In genomic region chr11:117443269-117444186, GRCh38 we compare ENCODE assay signal across 8 cellular contexts.
DNase-seq lines count a peak whose midpoint lies in the region; ATAC-seq and TF ChIP-seq lines count a peak whose summit lies in the region.

No MANE protein-coding gene starts in this region.

- 26 to 30% methylated on average over 36 to 38 of the region's 38 CpGs for WGBS in GM23248 (ENCODE audit: low coverage in 1 of 2, low lambda C conversion rate in 2 of 2, missing lambda C conversion rate in 2 of 2), 2 experiments
- WGBS in esophagus muscularis mucosa, result 66% methylated on average over 16 of the region's 38 CpGs

- no peak overlapping the region for H3K4me3 Mint-ChIP-seq in neural progenitor cell

- H4K20me1 ChIP-seq in GM23248 (ENCODE audit: insufficient read depth) (no peaks in the 10 kb centered on the region), OCI-LY3 (ENCODE audit: insufficient read depth, low read length) (no peaks in the 10 kb centered on the region), neural progenitor cell (ENCODE audit: low read depth) (no peaks in the 10 kb centered on the region)

- no peaks in the 10 kb centered on the region for H3F3A ChIP-seq in GM23248 (ENCODE audit: insufficient read depth)
- peaks cover 4% of the 10 kb centered on the region for H3F3A ChIP-seq in neural progenitor cell (ENCODE audit: low read depth)

- no peaks in the 10 kb centered on the region for H3K9me3 Mint-ChIP-seq in neural progenitor cell

- H3K4me3 ChIP-seq in GM23248 (no peak overlapping the region), OCI-LY3 (ENCODE audit: low read length) (no peak overlapping the region), esophagus muscularis mucosa (peak overlapping the region in 1 of 4 donors; percentile 8), neural progenitor cell (peak overlapping the region; percentile 29)

- H3K9ac ChIP-seq in GM23248 (no peak overlapping the region), OCI-LY3 (ENCODE audit: low read length) (no peak overlapping the region), neural progenitor cell (no peak overlapping the region)

- peaks cover 35% of the 10 kb centered on the region for H3K27me3 Mint-ChIP-seq in neural progenitor cell (ENCODE audit: insufficient read depth, low read depth)

- peaks cover 35% of the 10 kb centered on the region for H3K4me1 Mint-ChIP-seq in neural progenitor cell

- H3K27me3 ChIP-seq in GM23248 (replicated peaks; ENCODE audit: insufficient read depth), result peaks cover 50% of the 10 kb centered on the region
- H3K27me3 ChIP-seq in OCI-LY3 (ENCODE audit: low read depth, low read length), result no peaks in the 10 kb centered on the region
- H3K27me3 ChIP-seq in esophagus muscularis mucosa, result peaks cover 0 to 37% (median 4%) of the 10 kb centered on the region in 4 donors
- H3K27me3 ChIP-seq in neural progenitor cell, result peaks cover 24% of the 10 kb centered on the region

- H3K36me3 ChIP-seq in GM23248 (ENCODE audit: low read depth), result no peaks in the 10 kb centered on the region
- no peaks in the 10 kb centered on the region for H3K36me3 ChIP-seq in OCI-LY3 (replicated peaks; ENCODE audit: low read depth, low read length)
- H3K36me3 ChIP-seq in esophagus muscularis mucosa, result no peaks in the 10 kb centered on the region
- H3K36me3 ChIP-seq in neural progenitor cell, result no peaks in the 10 kb centered on the region

- no peak for TF ChIP-seq POLR2A in esophagus muscularis mucosa (IDR thresholded peaks at IDR 0.05; ENCODE audit: low read depth)

- H3K79me2 ChIP-seq in GM23248 (ENCODE audit: insufficient read depth) (no peaks in the 10 kb centered on the region), OCI-LY3 (ENCODE audit: low read length) (no peaks in the 10 kb centered on the region), neural progenitor cell (ENCODE audit: low read depth) (no peaks in the 10 kb centered on the region)

- TF ChIP-seq CTCF in OCI-LY3 (IDR thresholded peaks at IDR 0.05; ENCODE audit: low read depth, low read length) (peak; percentile 50), esophagus muscularis mucosa (IDR thresholded peaks at IDR 0.05) (peak; percentile 32 to 57 (median 46)), neural progenitor cell (IDR thresholded peaks at IDR 0.05) (peak; percentile 78)

- no peak overlapping the region for H3K27ac Mint-ChIP-seq in neural progenitor cell

- intact Hi-C loops in esophagus muscularis mucosa (cut with DNase I), result loop anchor here (5.0 kb wide), 1 partner anchor 374 kb away; no protein-coding TSS in a partner anchor

- no peaks in the 10 kb centered on the region for H3K36me3 Mint-ChIP-seq in neural progenitor cell

- no peaks in the 10 kb centered on the region for H3K9me2 ChIP-seq in GM23248 (ENCODE audit: insufficient read depth)

- TF ChIP-seq EP300 in esophagus muscularis mucosa (IDR thresholded peaks at IDR 0.05), result no peak

- DNase-seq in C1 segment of cervical spinal cord (lab: John Stamatoyannopoulos, UW) (peak in 10 of 14 donors; percentile 13 to 64 (median 36)), GM23248 (peak; percentile 70), esophagus muscularis mucosa (ENCODE audit: extremely low spot score) (no peak), neural progenitor cell (ENCODE audit: low spot score) (peak; percentile 88)

- ATAC-seq in HG03565 (IDR thresholded peaks at IDR 0.05; ENCODE audit: unreplicated experiment) (no peak), HG02588 (IDR thresholded peaks at IDR 0.05; ENCODE audit: unreplicated experiment) (no peak), HG02885 (IDR thresholded peaks at IDR 0.05; ENCODE audit: poor library complexity, unreplicated experiment) (no peak)

- H3K4me1 ChIP-seq in GM23248 (ENCODE audit: insufficient read depth), result no peaks in the 10 kb centered on the region
- H3K4me1 ChIP-seq in OCI-LY3 (ENCODE audit: low read length), result peaks cover 6% of the 10 kb centered on the region; the same call in 1 of the 2 replicates
- peaks cover 0 to 8% (median 5%) of the 10 kb centered on the region in 4 donors for H3K4me1 ChIP-seq in esophagus muscularis mucosa
- peaks cover 5% of the 10 kb centered on the region for H3K4me1 ChIP-seq in neural progenitor cell

- in situ Hi-C loops in GM23248 (cut with MboI), result no loop called here

- H3K4me2 ChIP-seq in GM23248 (ENCODE audit: unreplicated experiment) (peak overlapping the region; percentile 7), OCI-LY3 (ENCODE audit: low read length) (no peak overlapping the region), neural progenitor cell (peak overlapping the region; percentile 64)

- no peaks in the 10 kb centered on the region for H3K9me3 ChIP-seq in GM23248 (ENCODE audit: low read depth)
- no peaks in the 10 kb centered on the region for H3K9me3 ChIP-seq in OCI-LY3 (ENCODE audit: insufficient read depth, low read length)
- no peaks in the 10 kb centered on the region for H3K9me3 ChIP-seq in esophagus muscularis mucosa
- no peaks in the 10 kb centered on the region for H3K9me3 ChIP-seq in neural progenitor cell (ENCODE audit: low read depth)

- no peak overlapping the region for H2AFZ ChIP-seq in GM23248
- no peak overlapping the region for H2AFZ ChIP-seq in OCI-LY3 (ENCODE audit: low read depth, low read length)
- peak overlapping the region; percentile 88 for H2AFZ ChIP-seq in neural progenitor cell (replicated peaks)

- no peak overlapping the region for H3K27ac ChIP-seq in GM23248
- no peak overlapping the region for H3K27ac ChIP-seq in OCI-LY3 (ENCODE audit: low read length)
- H3K27ac ChIP-seq in esophagus muscularis mucosa (replicated peaks in 1 of 4), result no peak overlapping the region
- no peak overlapping the region for H3K27ac ChIP-seq in neural progenitor cell
